9 cellular contexts compared by ENCODE assay signal in genomic region chr9:92151691-92152393, GRCh38. TPM values are rescaled to one million over a fixed set of nuclear protein-coding genes. Genes with fewer than 3 reads are reported as not detected.
DNase-seq lines count a peak whose midpoint lies in the region; ATAC-seq, FAIRE-seq and TF ChIP-seq lines count a peak whose summit lies in the region.
"Had no signal": no experiment of that assay in that cellular context is flagged by ENCODE, and none has a peak within 500 bp of the region (broad histone marks: within the 10 kb centered on the region; RNA-seq: fewer than 3 reads in every experiment).

No MANE protein-coding gene starts in this region.

- no peaks in the 10 kb centered on the region for H3K9me3 ChIP-seq in endodermal cell (ENCODE audit: control insufficient read depth, low read length)
- H3K9me3 ChIP-seq: psoas muscle had no signal

- ATAC-seq in GM18870 (IDR thresholded peaks at IDR 0.05; ENCODE audit: unreplicated experiment), result no peak
- ATAC-seq: Panc1, psoas muscle had no signal

- no peak overlapping the region for H3K27ac ChIP-seq in endodermal cell (ENCODE audit: low read depth, low read length)
- H3K27ac ChIP-seq: psoas muscle had no signal

- DNase-seq in H54 (ENCODE audit: insufficient read length, low spot score) (peak; percentile 83), NCI-H345 treated with DMSO at 0.1 percent for 48 hours (lab: John Stamatoyannopoulos, UW; ENCODE audit: unreplicated experiment) (peak; percentile 16), endodermal cell (peak; percentile 52), renal cortical epithelial cell (ENCODE audit: low read depth) (peak; percentile 21), epidermal melanocyte (ENCODE audit: insufficient read length, low spot score) (no peak)
- DNase-seq in activated CD4-positive, alpha-beta T cell treated with anti-CD3 and anti-CD28 coated beads, Interleukin-2, amount 50 U/mL, for 4 hours, result no peak
- DNase-seq: psoas muscle had no signal

- H3K4me1 ChIP-seq in endodermal cell (ENCODE audit: control insufficient read depth, insufficient read depth, low read length), result peaks cover 5% of the 10 kb centered on the region
- H3K4me1 ChIP-seq: psoas muscle had no signal

- no peak overlapping the region for H3K4me3 Mint-ChIP-seq in endodermal cell

- no peaks in the 10 kb centered on the region for H3K9me3 Mint-ChIP-seq in endodermal cell

- H3K9ac ChIP-seq in endodermal cell (ENCODE audit: extremely low read depth, low read length, poor library complexity, severe bottlenecking), result no peak overlapping the region

- peaks cover 7% of the 10 kb centered on the region for H3K4me1 Mint-ChIP-seq in endodermal cell

- H3K4me3 ChIP-seq in endodermal cell (ENCODE audit: low read length), result no peak overlapping the region
- H3K4me3 ChIP-seq: psoas muscle had no signal

- no peak for TF ChIP-seq CTCF in endodermal cell (conservative IDR thresholded peaks at IDR 0.05)

- no peaks in the 10 kb centered on the region for H3K27me3 Mint-ChIP-seq in endodermal cell (ENCODE audit: insufficient read depth)

- TF ChIP-seq POLR2A in H54 (IDR thresholded peaks at IDR 0.05; ENCODE audit: low read depth, low read length), result no peak

- 88 to 89% methylated on average over 14 to 15 of the region's 15 CpGs for WGBS in endodermal cell (ENCODE audit: insufficient coverage in 1 of 2, insufficient read length in 1 of 2), 2 experiments

- no peaks in the 10 kb centered on the region for H3K36me3 ChIP-seq in endodermal cell (ENCODE audit: control insufficient read depth, insufficient read depth, low read length)

- H3K27me3 ChIP-seq in endodermal cell (ENCODE audit: control insufficient read depth, insufficient read depth, low read length, poor library complexity, severe bottlenecking), result no peaks in the 10 kb centered on the region

- H3K36me3 Mint-ChIP-seq in endodermal cell (ENCODE audit: low read depth), result no peaks in the 10 kb centered on the region

- H3K27ac Mint-ChIP-seq in endodermal cell, result no peak overlapping the region

- peak; percentile 67 for FAIRE-seq in H54 (lab: Jason Lieb, UNC)

RNA-seq across cellular contexts. Expression of gene SPTLC1, which starts 36.6 kb away (rescaled TPM):
- 10 to 100 TPM; 68.3 to 75.6 TPM for total RNA-seq in endodermal cell
- 67.1 TPM for polyA plus RNA-seq in endodermal cell (2013, experiment 1 of 2)
- 63.4 TPM for polyA plus RNA-seq in endodermal cell (2013, experiment 2 of 2)
- 144 and 180 TPM in 2 replicates for total RNA-seq in renal cortical epithelial cell

Comparison
In these comparisons a context has a peak if more than half of its experiments do, and no peak if none do; other contexts are left out.
1. DNase-seq: peak in H54 (single experiment), NCI-H345 treated with DMSO at 0.1 percent for 48 hours (single experiment), endodermal cell (single experiment) and renal cortical epithelial cell (single experiment); none in activated CD4-positive, alpha-beta T cell treated with anti-CD3 and anti-CD28 coated beads, Interleukin-2, amount 50 U/mL, for 4 hours (0 of 2) and epidermal melanocyte (single experiment).